ENCODE assay signal across 1 cellular context in the genomic region with DNA sequence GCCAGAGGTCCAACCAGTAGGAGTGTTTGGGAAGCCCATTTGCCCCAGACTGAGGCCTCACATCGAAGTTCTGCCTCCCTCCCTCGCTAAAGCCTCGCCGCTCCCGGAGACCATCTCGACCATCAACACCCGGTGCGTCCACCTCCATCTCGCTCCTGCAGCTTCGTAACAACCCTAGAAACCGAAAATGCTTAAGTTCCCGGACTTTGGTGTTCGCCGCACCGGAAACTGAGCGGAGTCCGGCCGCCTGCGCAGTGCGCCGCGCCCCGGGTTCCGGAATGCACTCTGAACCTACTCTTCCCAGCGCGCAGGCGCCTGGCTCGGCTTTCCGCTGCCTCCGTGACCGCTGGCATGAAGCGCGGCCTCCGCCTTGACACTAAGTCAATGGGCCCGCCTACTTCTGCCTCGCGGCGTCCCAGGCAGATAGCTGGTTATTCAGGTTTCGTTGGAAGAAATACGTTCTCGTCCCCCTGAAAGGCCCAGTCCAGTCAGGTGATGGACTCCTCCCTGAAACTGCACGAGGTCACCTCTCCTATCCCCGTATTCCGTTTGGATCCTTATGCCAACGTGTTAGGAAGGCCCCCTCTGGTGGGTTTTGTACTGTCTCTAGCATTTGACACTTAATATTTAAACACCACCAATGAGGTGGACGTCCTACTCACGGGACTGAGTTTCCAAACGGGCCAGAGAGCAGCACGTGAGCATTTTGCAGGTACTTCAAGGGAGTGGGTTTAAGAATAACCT.
TF ChIP-seq lines count a peak whose summit lies in the region.

No MANE protein-coding gene starts in this region.

TF ChIP-seq in HepG2, 621 proteins besides CTCF, POLR2A, EP300 and RAD21 (continued from another document and continues in another):
- TF ChIP-seq, protein P1, sequence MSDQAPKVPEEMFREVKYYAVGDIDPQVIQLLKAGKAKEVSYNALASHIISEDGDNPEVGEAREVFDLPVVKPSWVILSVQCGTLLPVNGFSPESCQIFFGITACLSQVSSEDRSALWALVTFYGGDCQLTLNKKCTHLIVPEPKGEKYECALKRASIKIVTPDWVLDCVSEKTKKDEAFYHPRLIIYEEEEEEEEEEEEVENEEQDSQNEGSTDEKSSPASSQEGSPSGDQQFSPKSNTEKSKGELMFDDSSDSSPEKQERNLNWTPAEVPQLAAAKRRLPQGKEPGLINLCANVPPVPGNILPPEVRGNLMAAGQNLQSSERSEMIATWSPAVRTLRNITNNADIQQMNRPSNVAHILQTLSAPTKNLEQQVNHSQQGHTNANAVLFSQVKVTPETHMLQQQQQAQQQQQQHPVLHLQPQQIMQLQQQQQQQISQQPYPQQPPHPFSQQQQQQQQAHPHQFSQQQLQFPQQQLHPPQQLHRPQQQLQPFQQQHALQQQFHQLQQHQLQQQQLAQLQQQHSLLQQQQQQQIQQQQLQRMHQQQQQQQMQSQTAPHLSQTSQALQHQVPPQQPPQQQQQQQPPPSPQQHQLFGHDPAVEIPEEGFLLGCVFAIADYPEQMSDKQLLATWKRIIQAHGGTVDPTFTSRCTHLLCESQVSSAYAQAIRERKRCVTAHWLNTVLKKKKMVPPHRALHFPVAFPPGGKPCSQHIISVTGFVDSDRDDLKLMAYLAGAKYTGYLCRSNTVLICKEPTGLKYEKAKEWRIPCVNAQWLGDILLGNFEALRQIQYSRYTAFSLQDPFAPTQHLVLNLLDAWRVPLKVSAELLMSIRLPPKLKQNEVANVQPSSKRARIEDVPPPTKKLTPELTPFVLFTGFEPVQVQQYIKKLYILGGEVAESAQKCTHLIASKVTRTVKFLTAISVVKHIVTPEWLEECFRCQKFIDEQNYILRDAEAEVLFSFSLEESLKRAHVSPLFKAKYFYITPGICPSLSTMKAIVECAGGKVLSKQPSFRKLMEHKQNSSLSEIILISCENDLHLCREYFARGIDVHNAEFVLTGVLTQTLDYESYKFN (CRISPR knock-in tag; conservative IDR thresholded peaks at IDR 0.05) = peak; percentile 87
- TF ChIP-seq TGIF2 (CRISPR knock-in tag; IDR thresholded peaks at IDR 0.05) = peak; percentile 59
- TF ChIP-seq, protein P2, sequence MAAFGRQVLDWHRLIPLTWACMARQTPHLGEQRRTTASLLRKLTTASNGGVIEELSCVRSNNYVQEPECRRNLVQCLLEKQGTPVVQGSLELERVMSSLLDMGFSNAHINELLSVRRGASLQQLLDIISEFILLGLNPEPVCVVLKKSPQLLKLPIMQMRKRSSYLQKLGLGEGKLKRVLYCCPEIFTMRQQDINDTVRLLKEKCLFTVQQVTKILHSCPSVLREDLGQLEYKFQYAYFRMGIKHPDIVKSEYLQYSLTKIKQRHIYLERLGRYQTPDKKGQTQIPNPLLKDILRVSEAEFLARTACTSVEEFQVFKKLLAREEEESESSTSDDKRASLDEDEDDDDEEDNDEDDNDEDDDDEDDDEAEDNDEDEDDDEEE (CRISPR knock-in tag; IDR thresholded peaks at IDR 0.05) = no peak; the same call in 1 of the 2 replicates
- TF ChIP-seq, protein P3, sequence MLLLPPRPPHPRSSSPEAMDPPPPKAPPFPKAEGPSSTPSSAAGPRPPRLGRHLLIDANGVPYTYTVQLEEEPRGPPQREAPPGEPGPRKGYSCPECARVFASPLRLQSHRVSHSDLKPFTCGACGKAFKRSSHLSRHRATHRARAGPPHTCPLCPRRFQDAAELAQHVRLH (CRISPR knock-in tag; IDR thresholded peaks at IDR 0.05; ENCODE audit: borderline replicate concordance, low read depth) = peak; percentile 83; the same call in 1 of the 2 replicates
- TF ChIP-seq JUNB (CRISPR knock-in tag; IDR thresholded peaks at IDR 0.05; ENCODE audit: borderline replicate concordance) = 0 out of 2 replicates have a peak, but pooled peaks have one; percentile 43
- peak; percentile 89 for TF ChIP-seq KMT2A (CRISPR knock-in tag; IDR thresholded peaks at IDR 0.05)
- TF ChIP-seq SOX13 (IDR thresholded peaks at IDR 0.05) = no peak
- peak in 1 of 2 experiments; percentile 49; a peak in 2 of 4 replicates for TF ChIP-seq SOX13 (CRISPR knock-in tag; conservative IDR thresholded peaks at IDR 0.05 in 1 of 2, IDR thresholded peaks at IDR 0.05 in 1 of 2)
- TF ChIP-seq NCOR1 (IDR thresholded peaks at IDR 0.05; ENCODE audit: borderline replicate concordance, low read length) = no peak
- TF ChIP-seq ZFP36L1 (CRISPR knock-in tag; IDR thresholded peaks at IDR 0.05) = no peak; the same call in 1 of the 2 replicates
- peak; percentile 98 for TF ChIP-seq ZNF605 (CRISPR knock-in tag; IDR thresholded peaks at IDR 0.05)
- no peak for TF ChIP-seq HMG20B (CRISPR knock-in tag; conservative IDR thresholded peaks at IDR 0.05)
- no peak for TF ChIP-seq ZNF367 (CRISPR knock-in tag; IDR thresholded peaks at IDR 0.05; ENCODE audit: borderline replicate concordance)
- TF ChIP-seq, protein P4, sequence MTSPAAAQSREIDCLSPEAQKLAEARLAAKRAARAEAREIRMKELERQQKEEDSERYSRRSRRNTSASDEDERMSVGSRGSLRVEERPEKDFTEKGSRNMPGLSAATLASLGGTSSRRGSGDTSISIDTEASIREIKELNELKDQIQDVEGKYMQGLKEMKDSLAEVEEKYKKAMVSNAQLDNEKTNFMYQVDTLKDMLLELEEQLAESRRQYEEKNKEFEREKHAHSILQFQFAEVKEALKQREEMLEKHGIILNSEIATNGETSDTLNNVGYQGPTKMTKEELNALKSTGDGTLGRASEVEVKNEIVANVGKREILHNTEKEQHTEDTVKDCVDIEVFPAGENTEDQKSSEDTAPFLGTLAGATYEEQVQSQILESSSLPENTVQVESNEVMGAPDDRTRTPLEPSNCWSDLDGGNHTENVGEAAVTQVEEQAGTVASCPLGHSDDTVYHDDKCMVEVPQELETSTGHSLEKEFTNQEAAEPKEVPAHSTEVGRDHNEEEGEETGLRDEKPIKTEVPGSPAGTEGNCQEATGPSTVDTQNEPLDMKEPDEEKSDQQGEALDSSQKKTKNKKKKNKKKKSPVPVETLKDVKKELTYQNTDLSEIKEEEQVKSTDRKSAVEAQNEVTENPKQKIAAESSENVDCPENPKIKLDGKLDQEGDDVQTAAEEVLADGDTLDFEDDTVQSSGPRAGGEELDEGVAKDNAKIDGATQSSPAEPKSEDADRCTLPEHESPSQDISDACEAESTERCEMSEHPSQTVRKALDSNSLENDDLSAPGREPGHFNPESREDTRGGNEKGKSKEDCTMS (CRISPR knock-in tag; conservative IDR thresholded peaks at IDR 0.05) = no peak
- TF ChIP-seq ZBTB20 (CRISPR knock-in tag; IDR thresholded peaks at IDR 0.05; ENCODE audit: borderline replicate concordance, low read depth) = peak; percentile 89; the same call in 1 of the 2 replicates
- 0 out of 2 replicates have a peak, but pooled peaks have one; percentile 45 for TF ChIP-seq ZBTB42 (CRISPR knock-in tag; IDR thresholded peaks at IDR 0.05)
- TF ChIP-seq AHR (CRISPR knock-in tag; IDR thresholded peaks at IDR 0.05) = no peak
- TF ChIP-seq, protein P5, sequence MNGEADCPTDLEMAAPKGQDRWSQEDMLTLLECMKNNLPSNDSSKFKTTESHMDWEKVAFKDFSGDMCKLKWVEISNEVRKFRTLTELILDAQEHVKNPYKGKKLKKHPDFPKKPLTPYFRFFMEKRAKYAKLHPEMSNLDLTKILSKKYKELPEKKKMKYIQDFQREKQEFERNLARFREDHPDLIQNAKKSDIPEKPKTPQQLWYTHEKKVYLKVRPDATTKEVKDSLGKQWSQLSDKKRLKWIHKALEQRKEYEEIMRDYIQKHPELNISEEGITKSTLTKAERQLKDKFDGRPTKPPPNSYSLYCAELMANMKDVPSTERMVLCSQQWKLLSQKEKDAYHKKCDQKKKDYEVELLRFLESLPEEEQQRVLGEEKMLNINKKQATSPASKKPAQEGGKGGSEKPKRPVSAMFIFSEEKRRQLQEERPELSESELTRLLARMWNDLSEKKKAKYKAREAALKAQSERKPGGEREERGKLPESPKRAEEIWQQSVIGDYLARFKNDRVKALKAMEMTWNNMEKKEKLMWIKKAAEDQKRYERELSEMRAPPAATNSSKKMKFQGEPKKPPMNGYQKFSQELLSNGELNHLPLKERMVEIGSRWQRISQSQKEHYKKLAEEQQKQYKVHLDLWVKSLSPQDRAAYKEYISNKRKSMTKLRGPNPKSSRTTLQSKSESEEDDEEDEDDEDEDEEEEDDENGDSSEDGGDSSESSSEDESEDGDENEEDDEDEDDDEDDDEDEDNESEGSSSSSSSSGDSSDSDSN (CRISPR knock-in tag; IDR thresholded peaks at IDR 0.05) = peak; percentile 84
- TF ChIP-seq, protein P6, sequence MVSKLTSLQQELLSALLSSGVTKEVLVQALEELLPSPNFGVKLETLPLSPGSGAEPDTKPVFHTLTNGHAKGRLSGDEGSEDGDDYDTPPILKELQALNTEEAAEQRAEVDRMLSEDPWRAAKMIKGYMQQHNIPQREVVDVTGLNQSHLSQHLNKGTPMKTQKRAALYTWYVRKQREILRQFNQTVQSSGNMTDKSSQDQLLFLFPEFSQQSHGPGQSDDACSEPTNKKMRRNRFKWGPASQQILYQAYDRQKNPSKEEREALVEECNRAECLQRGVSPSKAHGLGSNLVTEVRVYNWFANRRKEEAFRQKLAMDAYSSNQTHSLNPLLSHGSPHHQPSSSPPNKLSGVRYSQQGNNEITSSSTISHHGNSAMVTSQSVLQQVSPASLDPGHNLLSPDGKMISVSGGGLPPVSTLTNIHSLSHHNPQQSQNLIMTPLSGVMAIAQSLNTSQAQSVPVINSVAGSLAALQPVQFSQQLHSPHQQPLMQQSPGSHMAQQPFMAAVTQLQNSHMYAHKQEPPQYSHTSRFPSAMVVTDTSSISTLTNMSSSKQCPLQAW (CRISPR knock-in tag; IDR thresholded peaks at IDR 0.05) = peak; percentile 84; the same call in 1 of the 2 replicates
- TF ChIP-seq ZNF773 (CRISPR knock-in tag; IDR thresholded peaks at IDR 0.05; ENCODE audit: borderline replicate concordance) = 0 out of 2 replicates have a peak, but pooled peaks have one; percentile 23
- TF ChIP-seq GZF1 (CRISPR knock-in tag; IDR thresholded peaks at IDR 0.05) = peak; percentile 81; the same call in 1 of the 2 replicates
- no peak for TF ChIP-seq HDAC6 (IDR thresholded peaks at IDR 0.05; ENCODE audit: low read depth, low read length)
- peak; percentile 76; the same call in 1 of the 2 replicates for TF ChIP-seq NFKB2 (CRISPR knock-in tag; IDR thresholded peaks at IDR 0.05; ENCODE audit: borderline replicate concordance)
- TF ChIP-seq ZNF761 (CRISPR knock-in tag; conservative IDR thresholded peaks at IDR 0.05) = peak; percentile 89; the same call in 1 of the 2 replicates
- no peak for TF ChIP-seq HNRNPH1 (optimal IDR thresholded peaks at IDR 0.05; ENCODE audit: low read depth, low read length)
- TF ChIP-seq, protein P7, sequence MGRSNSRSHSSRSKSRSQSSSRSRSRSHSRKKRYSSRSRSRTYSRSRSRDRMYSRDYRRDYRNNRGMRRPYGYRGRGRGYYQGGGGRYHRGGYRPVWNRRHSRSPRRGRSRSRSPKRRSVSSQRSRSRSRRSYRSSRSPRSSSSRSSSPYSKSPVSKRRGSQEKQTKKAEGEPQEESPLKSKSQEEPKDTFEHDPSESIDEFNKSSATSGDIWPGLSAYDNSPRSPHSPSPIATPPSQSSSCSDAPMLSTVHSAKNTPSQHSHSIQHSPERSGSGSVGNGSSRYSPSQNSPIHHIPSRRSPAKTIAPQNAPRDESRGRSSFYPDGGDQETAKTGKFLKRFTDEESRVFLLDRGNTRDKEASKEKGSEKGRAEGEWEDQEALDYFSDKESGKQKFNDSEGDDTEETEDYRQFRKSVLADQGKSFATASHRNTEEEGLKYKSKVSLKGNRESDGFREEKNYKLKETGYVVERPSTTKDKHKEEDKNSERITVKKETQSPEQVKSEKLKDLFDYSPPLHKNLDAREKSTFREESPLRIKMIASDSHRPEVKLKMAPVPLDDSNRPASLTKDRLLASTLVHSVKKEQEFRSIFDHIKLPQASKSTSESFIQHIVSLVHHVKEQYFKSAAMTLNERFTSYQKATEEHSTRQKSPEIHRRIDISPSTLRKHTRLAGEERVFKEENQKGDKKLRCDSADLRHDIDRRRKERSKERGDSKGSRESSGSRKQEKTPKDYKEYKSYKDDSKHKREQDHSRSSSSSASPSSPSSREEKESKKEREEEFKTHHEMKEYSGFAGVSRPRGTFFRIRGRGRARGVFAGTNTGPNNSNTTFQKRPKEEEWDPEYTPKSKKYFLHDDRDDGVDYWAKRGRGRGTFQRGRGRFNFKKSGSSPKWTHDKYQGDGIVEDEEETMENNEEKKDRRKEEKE (IDR thresholded peaks at IDR 0.05) = no peak
- TF ChIP-seq ZNF543 (CRISPR knock-in tag; IDR thresholded peaks at IDR 0.05) = peak; percentile 94
- peak; percentile 62 for TF ChIP-seq ASH2L (IDR thresholded peaks at IDR 0.05; ENCODE audit: insufficient read length, low read depth, low read length)
- TF ChIP-seq NFATC3 (CRISPR knock-in tag; IDR thresholded peaks at IDR 0.05) = no peak; the same call in 1 of the 2 replicates
- TF ChIP-seq ZC3H4 (CRISPR knock-in tag; IDR thresholded peaks at IDR 0.05; ENCODE audit: borderline replicate concordance) = no peak
- peak; percentile 88 for TF ChIP-seq KDM4B (CRISPR knock-in tag; IDR thresholded peaks at IDR 0.05)
- no peak for TF ChIP-seq ZEB1 (IDR thresholded peaks at IDR 0.05; ENCODE audit: insufficient replicate concordance, low read depth)
- TF ChIP-seq ELF4 (CRISPR knock-in tag; IDR thresholded peaks at IDR 0.05; ENCODE audit: borderline replicate concordance) = no peak
- TF ChIP-seq ZNF460 (CRISPR knock-in tag; IDR thresholded peaks at IDR 0.05; ENCODE audit: borderline replicate concordance) = no peak
- peak; percentile 86 for TF ChIP-seq TEAD3 (CRISPR knock-in tag; optimal IDR thresholded peaks at IDR 0.05; ENCODE audit: borderline replicate concordance)
- no peak for TF ChIP-seq FOSL1 (CRISPR knock-in tag; IDR thresholded peaks at IDR 0.05; ENCODE audit: borderline replicate concordance)
- TF ChIP-seq, protein P8, sequence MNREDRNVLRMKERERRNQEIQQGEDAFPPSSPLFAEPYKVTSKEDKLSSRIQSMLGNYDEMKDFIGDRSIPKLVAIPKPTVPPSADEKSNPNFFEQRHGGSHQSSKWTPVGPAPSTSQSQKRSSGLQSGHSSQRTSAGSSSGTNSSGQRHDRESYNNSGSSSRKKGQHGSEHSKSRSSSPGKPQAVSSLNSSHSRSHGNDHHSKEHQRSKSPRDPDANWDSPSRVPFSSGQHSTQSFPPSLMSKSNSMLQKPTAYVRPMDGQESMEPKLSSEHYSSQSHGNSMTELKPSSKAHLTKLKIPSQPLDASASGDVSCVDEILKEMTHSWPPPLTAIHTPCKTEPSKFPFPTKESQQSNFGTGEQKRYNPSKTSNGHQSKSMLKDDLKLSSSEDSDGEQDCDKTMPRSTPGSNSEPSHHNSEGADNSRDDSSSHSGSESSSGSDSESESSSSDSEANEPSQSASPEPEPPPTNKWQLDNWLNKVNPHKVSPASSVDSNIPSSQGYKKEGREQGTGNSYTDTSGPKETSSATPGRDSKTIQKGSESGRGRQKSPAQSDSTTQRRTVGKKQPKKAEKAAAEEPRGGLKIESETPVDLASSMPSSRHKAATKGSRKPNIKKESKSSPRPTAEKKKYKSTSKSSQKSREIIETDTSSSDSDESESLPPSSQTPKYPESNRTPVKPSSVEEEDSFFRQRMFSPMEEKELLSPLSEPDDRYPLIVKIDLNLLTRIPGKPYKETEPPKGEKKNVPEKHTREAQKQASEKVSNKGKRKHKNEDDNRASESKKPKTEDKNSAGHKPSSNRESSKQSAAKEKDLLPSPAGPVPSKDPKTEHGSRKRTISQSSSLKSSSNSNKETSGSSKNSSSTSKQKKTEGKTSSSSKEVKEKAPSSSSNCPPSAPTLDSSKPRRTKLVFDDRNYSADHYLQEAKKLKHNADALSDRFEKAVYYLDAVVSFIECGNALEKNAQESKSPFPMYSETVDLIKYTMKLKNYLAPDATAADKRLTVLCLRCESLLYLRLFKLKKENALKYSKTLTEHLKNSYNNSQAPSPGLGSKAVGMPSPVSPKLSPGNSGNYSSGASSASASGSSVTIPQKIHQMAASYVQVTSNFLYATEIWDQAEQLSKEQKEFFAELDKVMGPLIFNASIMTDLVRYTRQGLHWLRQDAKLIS (CRISPR knock-in tag; IDR thresholded peaks at IDR 0.05) = peak; percentile 59
- no peak; the same call in 1 of the 2 replicates for TF ChIP-seq EHMT2 (IDR thresholded peaks at IDR 0.05; ENCODE audit: borderline replicate concordance, low read depth, low read length)
- peak; percentile 63; the same call in 1 of the 2 replicates for TF ChIP-seq FOXA3 (CRISPR knock-in tag; IDR thresholded peaks at IDR 0.05)
- TF ChIP-seq MED13 (CRISPR knock-in tag; IDR thresholded peaks at IDR 0.05) = no peak
- TF ChIP-seq NR3C1 (CRISPR knock-in tag; IDR thresholded peaks at IDR 0.05) = no peak
